In genomic region chr11:61961570-61962212, GRCh38 we compare ENCODE assay signal across 9 cellular contexts. TPM values are rescaled to one million over a fixed set of nuclear protein-coding genes. Genes with fewer than 3 reads are reported as not detected.
DNase-seq lines count a peak whose midpoint lies in the region; ATAC-seq, FAIRE-seq and TF ChIP-seq lines count a peak whose summit lies in the region.
"Had no signal": no experiment of that assay in that cellular context is flagged by ENCODE, and none has a peak within 500 bp of the region (broad histone marks: within the 10 kb centered on the region; RNA-seq: fewer than 3 reads in every experiment).

No MANE protein-coding gene starts in this region.

- WGBS in K562 (ENCODE audit: insufficient coverage, low coverage, missing lambda C conversion rate): 68% methylated on average over 7 of the region's 8 CpGs

- peaks cover 49% of the 10 kb centered on the region for H3K4me1 Mint-ChIP-seq in stimulated activated memory B cell treated with anti-CD40 and anti-IgM and Interleukin-4, amounts not matched to agents 10 μg/mL and 1 μg/mL and 100 μg/mL, for 72 hours

- TF ChIP-seq POLR2A in K562 (conservative IDR thresholded peaks at IDR 0.05): no peak

- H3K79me2 ChIP-seq in K562 (ENCODE audit: control insufficient read depth, insufficient read depth, low read length): peaks cover 34% of the 10 kb centered on the region

- in situ Hi-C loops in K562 (cut with MboI): no loop called here

- peaks cover 37% of the 10 kb centered on the region for H3K36me3 ChIP-seq in K562 (ENCODE audit: control insufficient read depth, insufficient read depth, low read length)

- TF ChIP-seq EP300 in K562 (IDR thresholded peaks at IDR 0.05; ENCODE audit: low read length): no peak

- no peaks in the 10 kb centered on the region for H3K9me3 ChIP-seq in K562 (replicated peaks; ENCODE audit: control insufficient read depth, insufficient read depth, low read depth, low read length)

- peak overlapping the region in 1 of 2 experiments; percentile 50; a peak in 1 of 4 replicates for H3K9ac ChIP-seq in K562 (ENCODE audit: insufficient read depth in 1 of 2, low read depth in 2 of 2, low read length in 2 of 2)

- H4K20me1 ChIP-seq in K562 (replicated peaks; ENCODE audit: control insufficient read depth, insufficient read depth, low read length): peaks cover 40% of the 10 kb centered on the region

- FAIRE-seq in K562 (lab: Jason Lieb, UNC): no peak

- H3K4me1 ChIP-seq in K562 (replicated peaks in 1 of 2; ENCODE audit: control insufficient read depth in 2 of 2, insufficient read depth in 2 of 2, low read length in 2 of 2): peaks cover 34 to 45% of the 10 kb centered on the region in 2 experiments

- CTCF ChIA-PET in K562 (lab: Yijun Ruan, JAX; ENCODE audit: low intra/inter-chr PET ratio): interaction anchor here (0.6 kb wide), 1 partner anchor 62 kb away, joined by 3 read pairs; no protein-coding TSS in a partner anchor

- no peaks in the 10 kb centered on the region for H3K27me3 ChIP-seq in K562 (ENCODE audit: control insufficient read depth in 2 of 2, insufficient read depth in 2 of 2, low read length in 2 of 2)

- H3K27ac ChIP-seq in K562 (ENCODE audit: extremely low read depth, low read depth, low read length): no peak overlapping the region

- no peaks in the 10 kb centered on the region for H3K27me3 Mint-ChIP-seq in stimulated activated memory B cell treated with anti-CD40 and anti-IgM and Interleukin-4, amounts not matched to agents 10 μg/mL and 1 μg/mL and 100 μg/mL, for 72 hours

- POLR2A ChIA-PET in K562 (lab: Yijun Ruan, JAX): interaction anchor here (0.6 to 11.8 kb wide), 16 partner anchors 9 to 544 kb away, joined by 3 to 327 read pairs (median 4); partner anchors contain the start of gene BEST1

- no peaks in the 10 kb centered on the region for H3K9me3 Mint-ChIP-seq in stimulated activated memory B cell treated with anti-CD40 and anti-IgM and Interleukin-4, amounts not matched to agents 10 μg/mL and 1 μg/mL and 100 μg/mL, for 72 hours

- ATAC-seq in K562 (no peak), GM18498 (IDR thresholded peaks at IDR 0.05; ENCODE audit: unreplicated experiment) (no peak)
- no peak for ATAC-seq in stimulated activated memory B cell treated with anti-CD40 and anti-IgM and Interleukin-4, amounts not matched to agents 10 μg/mL and 1 μg/mL and 100 μg/mL, for 72 hours

- no TSS peak for BruUV-seq in K562 (replicated peaks; lab: Mats Ljungman, UMichigan)

- TF ChIP-seq CTCF in K562 (IDR thresholded peaks at IDR 0.05 in 2 of 3, conservative IDR thresholded peaks at IDR 0.05 in 1 of 3; ENCODE audit: insufficient read depth in 2 of 3, low read depth in 1 of 3, low read length in 3 of 3): no peak

- H3K36me3 Mint-ChIP-seq in stimulated activated memory B cell treated with anti-CD40 and anti-IgM and Interleukin-4, amounts not matched to agents 10 μg/mL and 1 μg/mL and 100 μg/mL, for 72 hours: peaks cover 45% of the 10 kb centered on the region

- no peak overlapping the region for H3K4me3 ChIP-seq in K562

- H3K9me1 ChIP-seq in K562 (ENCODE audit: control insufficient read depth, insufficient read depth, low read length): peaks cover 6% of the 10 kb centered on the region

- no peak for TF ChIP-seq RAD21 in K562 (CRISPR knock-in tag; conservative IDR thresholded peaks at IDR 0.05 in 1 of 2, IDR thresholded peaks at IDR 0.05 in 1 of 2)

- DNase-seq in H4 (ENCODE audit: low spot score) (peak; percentile 78), K562 (ENCODE audit: extremely low read depth in 1 of 4, low spot score in 3 of 4) (peak in 2 of 4 experiments; percentile 13 to 18), inferior parietal cortex (ENCODE audit: extremely low spot score) (peak; percentile 73), NCI-H2171 (lab: John Stamatoyannopoulos, UW) (no peak), middle frontal gyrus (ENCODE audit: extremely low spot score, low spot score) (no peak), NOMO-1 treated with DMSO at 0.1 percent for 48 hours (lab: John Stamatoyannopoulos, UW; ENCODE audit: unreplicated experiment) (no peak)
- DNase-seq: effector CD8-positive, alpha-beta T cell had no signal

- H3K27ac Mint-ChIP-seq in stimulated activated memory B cell treated with anti-CD40 and anti-IgM and Interleukin-4, amounts not matched to agents 10 μg/mL and 1 μg/mL and 100 μg/mL, for 72 hours: peak overlapping the region; percentile 88

- H3K4me3 Mint-ChIP-seq in stimulated activated memory B cell treated with anti-CD40 and anti-IgM and Interleukin-4, amounts not matched to agents 10 μg/mL and 1 μg/mL and 100 μg/mL, for 72 hours: no peak overlapping the region

- intact Hi-C loops in K562 (cut with micrococcal nuclease): no loop called here

- H3K4me2 ChIP-seq in K562 (ENCODE audit: insufficient read depth, low read length): no peak overlapping the region

- H2AFZ ChIP-seq in K562 (ENCODE audit: low read depth, low read length): no peak overlapping the region

TF ChIP-seq in K562, 482 proteins besides CTCF, POLR2A, EP300 and RAD21 (continues in another document):
- TF ChIP-seq KLF16 (IDR thresholded peaks at IDR 0.05) (no peak), ZC3H4 (CRISPR knock-in tag; IDR thresholded peaks at IDR 0.05; ENCODE audit: borderline replicate concordance) (0 out of 2 replicates have a peak, but pooled peaks have one; percentile 28), ZNF764 (CRISPR knock-in tag; IDR thresholded peaks at IDR 0.05; ENCODE audit: low read depth) (no peak)

RNA-seq across cellular contexts. Expression of gene FTH1, which starts 5.7 kb away (rescaled TPM):
- total RNA-seq in H4 (2014; rRNA removed; shearing (Covaris generic)): 966 and 1,264 TPM in 2 replicates
- 340 and 424 TPM in 2 replicates for total RNA-seq in K562 (2011; cell fraction: chromatin; rRNA removed; ENCODE audit: low replicate concordance)
- 235 and 254 TPM in 2 replicates for total RNA-seq in K562 (2011; cell fraction: nucleolus; rRNA removed)
- total RNA-seq in K562 (2011; cell fraction: nucleoplasm; rRNA removed): 466 and 809 TPM in 2 replicates
- total RNA-seq in K562 (2014; rRNA removed) (542 and 714 TPM in 2 replicates), K562 (2014; rRNA removed; fragmentation: Illumina TruSeq; extraction: Trizol) (854 and 941 TPM in 2 replicates), K562 (2015; rRNA removed; fragmentation: Illumina TruSeq; extraction: Trizol) (794 and 802 TPM in 2 replicates), K562 (2021) (1,987 and 1,991 TPM in 2 replicates)
- polyA plus RNA-seq in K562 (2011; rRNA removed) (692 and 749 TPM in 2 replicates), K562 (2014; fragmentation: Illumina TruSeq; extraction: Trizol) (2,369 and 3,146 TPM in 2 replicates), K562 (2014; fragmentation: Nextera tagmentation; extraction: Ambion mirVana) (100 to 1,000 TPM; 370 to 426 TPM), K562 (2014; rRNA removed) (1,104 and 1,916 TPM in 2 replicates)
- 753 and 1,113 TPM in 2 replicates for polyA plus RNA-seq in K562 (2011; cell fraction: cytosol; rRNA removed)
- polyA plus RNA-seq in K562 (2011; cell fraction: nucleus; rRNA removed): 360 and 464 TPM in 2 replicates
- polyA plus RNA-seq in K562 (2012): 2,840 and 5,114 TPM in 2 replicates
- polyA minus RNA-seq in K562 (2011; rRNA and poly(A)+ RNA removed): 797 and 971 TPM in 2 replicates
- polyA minus RNA-seq in K562 (2011; cell fraction: cytosol; rRNA and poly(A)+ RNA removed): 687 and 1,035 TPM in 2 replicates
- 101 and 228 TPM in 2 replicates for polyA minus RNA-seq in K562 (2011; cell fraction: nucleus; rRNA and poly(A)+ RNA removed)

RNA-seq across cellular contexts. Expression of gene BEST1, which starts 11.5 kb away (rescaled TPM):
- total RNA-seq in H4 (2014; rRNA removed; shearing (Covaris generic)): 0.39 and 0.62 TPM in 2 replicates
- 4.5 and 6.1 TPM in 2 replicates for total RNA-seq in K562 (2011; cell fraction: chromatin; rRNA removed; ENCODE audit: low replicate concordance)
- 4.7 and 5.5 TPM in 2 replicates for total RNA-seq in K562 (2011; cell fraction: nucleolus; rRNA removed)
- 4.4 and 5.5 TPM in 2 replicates for total RNA-seq in K562 (2011; cell fraction: nucleoplasm; rRNA removed)
- total RNA-seq in K562 (2014; rRNA removed) (0.36 and 0.61 TPM in 2 replicates), K562 (2014; rRNA removed; fragmentation: Illumina TruSeq; extraction: Trizol) (0.35 and 0.40 TPM in 2 replicates), K562 (2015; rRNA removed; fragmentation: Illumina TruSeq; extraction: Trizol) (0.07 and 0.11 TPM in 2 replicates), K562 (2021) (0.85 and 1.0 TPM in 2 replicates)
- polyA plus RNA-seq in K562 (2011; rRNA removed) (0.22 and 0.49 TPM in 2 replicates), K562 (2014; fragmentation: Illumina TruSeq; extraction: Trizol) (0.73 and 0.86 TPM in 2 replicates), K562 (2014; fragmentation: Nextera tagmentation; extraction: Ambion mirVana) (under 1 TPM; 0.27 to 0.62 TPM), K562 (2014; rRNA removed) (1.3 TPM in 2 replicates)
- polyA plus RNA-seq in K562 (2011; cell fraction: cytosol; rRNA removed): 0.15 and 0.35 TPM in 2 replicates
- 1.4 and 1.9 TPM in 2 replicates for polyA plus RNA-seq in K562 (2011; cell fraction: nucleus; rRNA removed)
- 1.0 and 15.0 TPM in 2 replicates for polyA plus RNA-seq in K562 (2012)
- 0.28 and 0.66 TPM in 2 replicates for polyA minus RNA-seq in K562 (2011; rRNA and poly(A)+ RNA removed)
- polyA minus RNA-seq in K562 (2011; cell fraction: cytosol; rRNA and poly(A)+ RNA removed): not detected in 2 replicates
- polyA minus RNA-seq in K562 (2011; cell fraction: nucleus; rRNA and poly(A)+ RNA removed): 0.67 and 2.3 TPM in 2 replicates

RNA-seq across cellular contexts. Expression of gene RAB3IL1, which starts 44.3 kb away (rescaled TPM):
- 2.3 and 7.4 TPM in 2 replicates for total RNA-seq in H4 (2014; rRNA removed; shearing (Covaris generic))
- total RNA-seq in K562 (2011; cell fraction: chromatin; rRNA removed; ENCODE audit: low replicate concordance): 21.2 and 46.4 TPM in 2 replicates
- total RNA-seq in K562 (2011; cell fraction: nucleolus; rRNA removed): 27.3 and 33.0 TPM in 2 replicates
- total RNA-seq in K562 (2011; cell fraction: nucleoplasm; rRNA removed): 19.3 and 24.0 TPM in 2 replicates
- 17.6 and 19.8 TPM in 2 replicates for total RNA-seq in K562 (2014; rRNA removed)
- 2.0 and 3.7 TPM in 2 replicates for total RNA-seq in K562 (2014; rRNA removed; fragmentation: Illumina TruSeq; extraction: Trizol)
- total RNA-seq in K562 (2015; rRNA removed; fragmentation: Illumina TruSeq; extraction: Trizol): 8.9 and 10.3 TPM in 2 replicates
- total RNA-seq in K562 (2021): 42.6 and 46.2 TPM in 2 replicates
- 15.5 and 17.7 TPM in 2 replicates for polyA plus RNA-seq in K562 (2011; rRNA removed)
- 18.3 and 41.7 TPM in 2 replicates for polyA plus RNA-seq in K562 (2011; cell fraction: cytosol; rRNA removed)
- polyA plus RNA-seq in K562 (2011; cell fraction: nucleus; rRNA removed): 25.8 and 42.6 TPM in 2 replicates
- 15.9 and 29.1 TPM in 2 replicates for polyA plus RNA-seq in K562 (2012)
- 25.1 and 31.8 TPM in 2 replicates for polyA plus RNA-seq in K562 (2014; fragmentation: Illumina TruSeq; extraction: Trizol)
- under 1 TPM; 0.15 to 0.25 TPM for polyA plus RNA-seq in K562 (2014; fragmentation: Nextera tagmentation; extraction: Ambion mirVana)
- polyA plus RNA-seq in K562 (2014; rRNA removed): 28.2 and 29.7 TPM in 2 replicates
- 6.1 and 11.2 TPM in 2 replicates for polyA minus RNA-seq in K562 (2011; rRNA and poly(A)+ RNA removed)
- 22.8 and 26.0 TPM in 2 replicates for polyA minus RNA-seq in K562 (2011; cell fraction: cytosol; rRNA and poly(A)+ RNA removed)
- 13.3 and 13.9 TPM in 2 replicates for polyA minus RNA-seq in K562 (2011; cell fraction: nucleus; rRNA and poly(A)+ RNA removed)

Comparison
In these comparisons a context has a peak if more than half of its experiments do, and no peak if none do; other contexts are left out.
1. DNase-seq: peak in H4 (single experiment) and inferior parietal cortex (single experiment); none in NCI-H2171 (single experiment), middle frontal gyrus (single experiment) and NOMO-1 treated with DMSO at 0.1 percent for 48 hours (single experiment).